In genomic region chr5:176916337-176916736, GRCh38 we compare ENCODE assay signal across 19 cellular contexts. TPM values are rescaled to one million over a fixed set of nuclear protein-coding genes. Genes with fewer than 3 reads are reported as not detected.
"Had no signal": no experiment of that assay in that cellular context is flagged by ENCODE, and none has a peak within 500 bp of the region (broad histone marks: within the 10 kb centered on the region; RNA-seq: fewer than 3 reads in every experiment).

No MANE protein-coding gene starts in this region.

- H3K27ac ChIP-seq: breast epithelium, esophagus muscularis mucosa, right atrium auricular region, skin epidermis, thyroid gland, vagina had no signal

- H3K27me3 ChIP-seq: breast epithelium, esophagus muscularis mucosa, right atrium auricular region, thyroid gland, vagina had no signal

- H3K36me3 ChIP-seq: breast epithelium, thyroid gland, vagina had no signal

- H3K9me3 ChIP-seq: breast epithelium, esophagus muscularis mucosa, right atrium auricular region, thyroid gland, vagina had no signal

- H3K4me1 ChIP-seq: breast epithelium, right atrium auricular region, thyroid gland, vagina had no signal

- DNase-seq: activated B cell treated with CpG ODN at 0.5 μM for 24 hours; activated CD4-positive, alpha-beta T cell treated with anti-CD3 and anti-CD28 coated beads, Interleukin-2, amount 10 ng/mL, durations not matched to agents 24 days and 14 days; activated effector memory CD4-positive, alpha-beta T cell treated with Interleukin-2 at 50 U/mL for 16 hours; activated T-cell treated with anti-CD3 and anti-CD28 coated beads for 4 hours; amygdala; glutamatergic neuron; naive thymus-derived CD4-positive, alpha-beta T cell; posterior cingulate gyrus; stimulated activated CD4-positive, alpha-beta T cell treated with anti-CD3 and anti-CD28 coated beads, Interleukin-4, amount 100 ng/mL, for 4 hours; thyroid gland had no signal

- ATAC-seq: naive thymus-derived CD4-positive, alpha-beta T cell had no signal

- H3K4me3 ChIP-seq: breast epithelium, esophagus muscularis mucosa, right atrium auricular region, skin epidermis, thyroid gland, vagina had no signal

RNA-seq across cellular contexts. Expression of gene HK3, which starts 17.2 kb away (rescaled TPM):
- total RNA-seq: chondrocyte, dermis microvascular lymphatic vessel endothelial cell, fibroblast of villous mesenchyme, lung microvascular endothelial cell had no signal
